Comparison of ENCODE assay signal across 1 cellular context in genomic region chr6:97978855-97979271, GRCh38.
TF ChIP-seq lines count a peak whose summit lies in the region.

No MANE protein-coding gene starts in this region.

TF ChIP-seq in HEK293, 187 proteins besides CTCF, POLR2A, EP300 and RAD21 (continued from another document):
- peak; percentile 75 for TF ChIP-seq SP3 (tag by site-specific recombination; IDR thresholded peaks at IDR 0.05)
